In the genomic region with DNA sequence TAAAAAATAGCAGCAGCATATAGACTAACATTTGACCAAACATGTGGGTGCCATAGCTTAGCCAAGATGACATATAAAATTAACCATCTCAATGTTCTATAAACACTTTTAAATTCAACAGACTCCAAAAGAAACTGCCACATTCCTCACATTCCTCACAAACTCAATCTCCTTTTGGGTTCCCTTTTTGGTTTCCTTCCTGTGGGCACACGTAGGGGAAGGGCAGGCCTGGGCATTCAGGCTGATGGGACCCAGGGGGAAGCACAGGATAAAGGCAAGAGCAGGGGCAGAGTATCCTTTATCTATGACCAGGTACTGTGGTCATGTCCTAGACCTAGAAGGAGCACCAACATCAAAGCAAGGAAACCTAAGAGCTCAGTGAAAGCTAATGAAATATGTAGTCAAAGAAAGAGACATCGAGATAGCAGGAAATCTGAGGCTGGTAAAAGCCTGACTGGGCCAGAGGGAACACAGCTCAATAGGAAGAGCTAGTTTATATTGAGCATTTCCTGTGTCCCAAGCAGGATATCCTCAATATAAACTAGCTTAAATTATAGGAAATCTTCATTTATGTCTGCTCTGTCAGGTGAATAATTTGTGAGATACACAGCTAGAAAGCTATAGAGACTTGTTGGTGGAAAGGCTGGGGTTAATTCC, we compare ENCODE assay signal across 2 cellular contexts.
TF ChIP-seq lines count a peak whose summit lies in the region.

No MANE protein-coding gene starts in this region.

TF ChIP-seq in Ishikawa, 13 proteins besides CTCF, POLR2A, EP300 and RAD21 (continued from another document):
- TF ChIP-seq TEAD4 (IDR thresholded peaks at IDR 0.05): peak; percentile 17; the same call in 1 of the 2 replicates

TF ChIP-seq in GM12891, 5 proteins besides CTCF, POLR2A, EP300 and RAD21 (continued from another document):
- no peak for TF ChIP-seq POLR2AphosphoS5 (IDR thresholded peaks at IDR 0.05; ENCODE audit: low read depth, low read length)
TF ChIP-seq in GM12891: peak in this region for 0.
